ENCODE assay signal across 1 cellular context in genomic region chr5:139403787-139404483, GRCh38.
A peak's percentile ranks its signal among the peaks of the same experiment; 100 is the strongest.
TF ChIP-seq lines count a peak whose summit lies in the region.

SPATA24 (minus strand) TSS chr5:139404089; CDS start chr5:139404060, 29 bp downstream.

TF ChIP-seq in HEK293, 187 proteins besides CTCF, POLR2A, EP300 and RAD21 (continued from another document and continues in another):
- TF ChIP-seq ZNF513 (tag by site-specific recombination; IDR thresholded peaks at IDR 0.05) (no peak), ZNF10 (tag by site-specific recombination; IDR thresholded peaks at IDR 0.05) (no peak), ZNF211 (tag by site-specific recombination; IDR thresholded peaks at IDR 0.05; ENCODE audit: low read depth) (no peak), ZNF623 (tag by site-specific recombination; IDR thresholded peaks at IDR 0.05) (no peak), ZNF48 (tag by site-specific recombination; IDR thresholded peaks at IDR 0.05) (no peak), ZNF701 (tag by site-specific recombination; IDR thresholded peaks at IDR 0.05) (no peak), ZSCAN16 (tag by site-specific recombination; IDR thresholded peaks at IDR 0.05) (no peak), HOXA7 (CRISPR knock-in tag; IDR thresholded peaks at IDR 0.05; ENCODE audit: borderline replicate concordance) (no peak), EGR2 (tag by site-specific recombination; IDR thresholded peaks at IDR 0.05; ENCODE audit: low read depth) (peak; percentile 95), ZSCAN30 (tag by site-specific recombination; IDR thresholded peaks at IDR 0.05) (0 out of 2 replicates have a peak, but pooled peaks have one; percentile 31), ZNF423 (tag by site-specific recombination; IDR thresholded peaks at IDR 0.05) (no peak), KLF10 (tag by site-specific recombination; IDR thresholded peaks at IDR 0.05) (peak; percentile 93), HOXC10 (CRISPR knock-in tag; IDR thresholded peaks at IDR 0.05) (no peak), ZNF670 (tag by site-specific recombination; IDR thresholded peaks at IDR 0.05; ENCODE audit: low read depth) (no peak), ZNF645 (tag by site-specific recombination; IDR thresholded peaks at IDR 0.05) (no peak), ZNF621 (tag by site-specific recombination; IDR thresholded peaks at IDR 0.05) (no peak), BCL6B (tag by site-specific recombination; IDR thresholded peaks at IDR 0.05) (no peak), KLF16 (tag by site-specific recombination; IDR thresholded peaks at IDR 0.05) (peak; percentile 98), REPIN1 (tag by site-specific recombination; IDR thresholded peaks at IDR 0.05; ENCODE audit: low read depth) (no peak), ZNF843 (tag by site-specific recombination; IDR thresholded peaks at IDR 0.05) (0 out of 2 replicates have a peak, but pooled peaks have one; percentile 57), ZBTB10 (tag by site-specific recombination; IDR thresholded peaks at IDR 0.05) (no peak; the same call in 1 of the 2 replicates), ZSCAN23 (tag by site-specific recombination; IDR thresholded peaks at IDR 0.05) (no peak), PATZ1 (tag by site-specific recombination; IDR thresholded peaks at IDR 0.05) (peak; percentile 100), ZNF664 (tag by site-specific recombination; IDR thresholded peaks at IDR 0.05) (no peak), WT1 (tag by site-specific recombination; IDR thresholded peaks at IDR 0.05) (peak; percentile 48; the same call in 1 of the 2 replicates), ZNF174 (tag by site-specific recombination; IDR thresholded peaks at IDR 0.05) (no peak), ZFP37 (tag by site-specific recombination; IDR thresholded peaks at IDR 0.05) (no peak), ZNF221 (tag by site-specific recombination; IDR thresholded peaks at IDR 0.05; ENCODE audit: borderline replicate concordance) (no peak), ZNF501 (tag by site-specific recombination; IDR thresholded peaks at IDR 0.05) (0 out of 2 replicates have a peak, but pooled peaks have one; percentile 51), ZNF350 (tag by site-specific recombination; IDR thresholded peaks at IDR 0.05) (no peak), ZBTB17 (tag by site-specific recombination; IDR thresholded peaks at IDR 0.05) (peak; percentile 96), ZNF391 (tag by site-specific recombination; IDR thresholded peaks at IDR 0.05; ENCODE audit: borderline replicate concordance, low read depth) (peak; percentile 36; the same call in 1 of the 2 replicates), ZNF791 (tag by site-specific recombination; IDR thresholded peaks at IDR 0.05) (no peak), ZNF654 (tag by site-specific recombination; IDR thresholded peaks at IDR 0.05; ENCODE audit: low read depth) (no peak), ZBTB21 (tag by site-specific recombination; IDR thresholded peaks at IDR 0.05) (peak; percentile 97), ZNF146 (tag by site-specific recombination; IDR thresholded peaks at IDR 0.05) (no peak), ZNF362 (tag by site-specific recombination; IDR thresholded peaks at IDR 0.05) (no peak), ZSCAN18 (tag by site-specific recombination; IDR thresholded peaks at IDR 0.05) (no peak), ZNF677 (tag by site-specific recombination; IDR thresholded peaks at IDR 0.05) (no peak), KLF9 (tag by site-specific recombination; IDR thresholded peaks at IDR 0.05; ENCODE audit: low read depth) (peak; percentile 98), ZNF37A (tag by site-specific recombination; IDR thresholded peaks at IDR 0.05) (no peak), PBX3 (CRISPR knock-in tag; IDR thresholded peaks at IDR 0.05) (no peak), ZXDB (tag by site-specific recombination; IDR thresholded peaks at IDR 0.05) (peak; percentile 93), ZNF449 (tag by site-specific recombination; IDR thresholded peaks at IDR 0.05) (no peak), ZNF624 (tag by site-specific recombination; IDR thresholded peaks at IDR 0.05) (no peak), ZNF398 (tag by site-specific recombination; IDR thresholded peaks at IDR 0.05) (no peak), ELK4 (IDR thresholded peaks at IDR 0.05; ENCODE audit: borderline replicate concordance, low read depth, low read length) (no peak), ZNF776 (tag by site-specific recombination; IDR thresholded peaks at IDR 0.05; ENCODE audit: borderline replicate concordance) (no peak), ZNF747 (tag by site-specific recombination; IDR thresholded peaks at IDR 0.05) (no peak)
